Comparison of ENCODE assay signal across 1 cellular context in genomic region chr5:116498478-116498877, GRCh38.
A peak's percentile ranks its signal among the peaks of the same experiment; 100 is the strongest.
TF ChIP-seq lines count a peak whose summit lies in the region.

No MANE protein-coding gene starts in this region.

TF ChIP-seq in HEK293, 187 proteins besides CTCF, POLR2A, EP300 and RAD21 (continued from another document and continues in another):
- TF ChIP-seq PRDM2 (tag by site-specific recombination; IDR thresholded peaks at IDR 0.05; ENCODE audit: borderline replicate concordance) (no peak), ZBTB49 (tag by site-specific recombination; IDR thresholded peaks at IDR 0.05; ENCODE audit: low read depth) (no peak), ZNF776 (tag by site-specific recombination; IDR thresholded peaks at IDR 0.05; ENCODE audit: borderline replicate concordance) (no peak), ZNF302 (tag by site-specific recombination; IDR thresholded peaks at IDR 0.05; ENCODE audit: low read depth) (no peak), ZNF621 (tag by site-specific recombination; IDR thresholded peaks at IDR 0.05) (no peak), ZNF311 (tag by site-specific recombination; IDR thresholded peaks at IDR 0.05; ENCODE audit: borderline replicate concordance) (no peak), KLF17 (tag by site-specific recombination; IDR thresholded peaks at IDR 0.05) (no peak), INSM2 (tag by site-specific recombination; IDR thresholded peaks at IDR 0.05) (no peak), MZF1 (tag by site-specific recombination; IDR thresholded peaks at IDR 0.05; ENCODE audit: borderline replicate concordance) (no peak), ZNF175 (tag by site-specific recombination; IDR thresholded peaks at IDR 0.05) (no peak), ZNF133 (tag by site-specific recombination; IDR thresholded peaks at IDR 0.05) (no peak), ZNF513 (tag by site-specific recombination; IDR thresholded peaks at IDR 0.05) (no peak), ZSCAN4 (tag by site-specific recombination; IDR thresholded peaks at IDR 0.05) (no peak), ZNF280D (tag by site-specific recombination; IDR thresholded peaks at IDR 0.05) (no peak), ZNF626 (tag by site-specific recombination; IDR thresholded peaks at IDR 0.05) (no peak), KLF9 (tag by site-specific recombination; IDR thresholded peaks at IDR 0.05; ENCODE audit: low read depth) (no peak), ZFHX2 (tag by site-specific recombination; conservative IDR thresholded peaks at IDR 0.05) (0 out of 2 replicates have a peak, but pooled peaks have one; percentile 29), ZFP37 (tag by site-specific recombination; IDR thresholded peaks at IDR 0.05) (no peak), ZNF629 (tag by site-specific recombination; IDR thresholded peaks at IDR 0.05) (no peak), ZNF211 (tag by site-specific recombination; IDR thresholded peaks at IDR 0.05; ENCODE audit: low read depth) (no peak)
- TF ChIP-seq, protein P1, sequence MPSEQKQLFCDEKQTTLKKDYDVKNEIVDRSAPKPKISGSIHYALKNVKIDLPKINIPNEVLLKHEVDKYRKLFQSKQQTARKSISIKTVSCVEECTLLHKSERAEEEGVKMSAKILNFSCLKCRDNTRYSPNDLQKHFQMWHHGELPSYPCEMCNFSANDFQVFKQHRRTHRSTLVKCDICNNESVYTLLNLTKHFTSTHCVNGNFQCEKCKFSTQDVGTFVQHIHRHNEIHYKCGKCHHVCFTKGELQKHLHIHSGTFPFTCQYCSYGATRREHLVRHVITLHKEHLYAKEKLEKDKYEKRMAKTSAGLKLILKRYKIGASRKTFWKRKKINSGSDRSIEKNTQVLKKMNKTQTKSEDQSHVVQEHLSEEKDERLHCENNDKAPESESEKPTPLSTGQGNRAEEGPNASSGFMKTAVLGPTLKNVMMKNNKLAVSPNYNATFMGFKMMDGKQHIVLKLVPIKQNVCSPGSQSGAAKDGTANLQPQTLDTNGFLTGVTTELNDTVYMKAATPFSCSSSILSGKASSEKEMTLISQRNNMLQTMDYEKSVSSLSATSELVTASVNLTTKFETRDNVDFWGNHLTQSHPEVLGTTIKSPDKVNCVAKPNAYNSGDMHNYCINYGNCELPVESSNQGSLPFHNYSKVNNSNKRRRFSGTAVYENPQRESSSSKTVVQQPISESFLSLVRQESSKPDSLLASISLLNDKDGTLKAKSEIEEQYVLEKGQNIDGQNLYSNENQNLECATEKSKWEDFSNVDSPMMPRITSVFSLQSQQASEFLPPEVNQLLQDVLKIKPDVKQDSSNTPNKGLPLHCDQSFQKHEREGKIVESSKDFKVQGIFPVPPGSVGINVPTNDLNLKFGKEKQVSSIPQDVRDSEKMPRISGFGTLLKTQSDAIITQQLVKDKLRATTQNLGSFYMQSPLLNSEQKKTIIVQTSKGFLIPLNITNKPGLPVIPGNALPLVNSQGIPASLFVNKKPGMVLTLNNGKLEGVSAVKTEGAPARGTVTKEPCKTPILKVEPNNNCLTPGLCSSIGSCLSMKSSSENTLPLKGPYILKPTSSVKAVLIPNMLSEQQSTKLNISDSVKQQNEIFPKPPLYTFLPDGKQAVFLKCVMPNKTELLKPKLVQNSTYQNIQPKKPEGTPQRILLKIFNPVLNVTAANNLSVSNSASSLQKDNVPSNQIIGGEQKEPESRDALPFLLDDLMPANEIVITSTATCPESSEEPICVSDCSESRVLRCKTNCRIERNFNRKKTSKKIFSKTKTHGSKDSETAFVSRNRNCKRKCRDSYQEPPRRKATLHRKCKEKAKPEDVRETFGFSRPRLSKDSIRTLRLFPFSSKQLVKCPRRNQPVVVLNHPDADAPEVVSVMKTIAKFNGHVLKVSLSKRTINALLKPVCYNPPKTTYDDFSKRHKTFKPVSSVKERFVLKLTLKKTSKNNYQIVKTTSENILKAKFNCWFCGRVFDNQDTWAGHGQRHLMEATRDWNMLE (tag by site-specific recombination; conservative IDR thresholded peaks at IDR 0.05; ENCODE audit: low read depth), result no peak
- TF ChIP-seq, protein P2, sequence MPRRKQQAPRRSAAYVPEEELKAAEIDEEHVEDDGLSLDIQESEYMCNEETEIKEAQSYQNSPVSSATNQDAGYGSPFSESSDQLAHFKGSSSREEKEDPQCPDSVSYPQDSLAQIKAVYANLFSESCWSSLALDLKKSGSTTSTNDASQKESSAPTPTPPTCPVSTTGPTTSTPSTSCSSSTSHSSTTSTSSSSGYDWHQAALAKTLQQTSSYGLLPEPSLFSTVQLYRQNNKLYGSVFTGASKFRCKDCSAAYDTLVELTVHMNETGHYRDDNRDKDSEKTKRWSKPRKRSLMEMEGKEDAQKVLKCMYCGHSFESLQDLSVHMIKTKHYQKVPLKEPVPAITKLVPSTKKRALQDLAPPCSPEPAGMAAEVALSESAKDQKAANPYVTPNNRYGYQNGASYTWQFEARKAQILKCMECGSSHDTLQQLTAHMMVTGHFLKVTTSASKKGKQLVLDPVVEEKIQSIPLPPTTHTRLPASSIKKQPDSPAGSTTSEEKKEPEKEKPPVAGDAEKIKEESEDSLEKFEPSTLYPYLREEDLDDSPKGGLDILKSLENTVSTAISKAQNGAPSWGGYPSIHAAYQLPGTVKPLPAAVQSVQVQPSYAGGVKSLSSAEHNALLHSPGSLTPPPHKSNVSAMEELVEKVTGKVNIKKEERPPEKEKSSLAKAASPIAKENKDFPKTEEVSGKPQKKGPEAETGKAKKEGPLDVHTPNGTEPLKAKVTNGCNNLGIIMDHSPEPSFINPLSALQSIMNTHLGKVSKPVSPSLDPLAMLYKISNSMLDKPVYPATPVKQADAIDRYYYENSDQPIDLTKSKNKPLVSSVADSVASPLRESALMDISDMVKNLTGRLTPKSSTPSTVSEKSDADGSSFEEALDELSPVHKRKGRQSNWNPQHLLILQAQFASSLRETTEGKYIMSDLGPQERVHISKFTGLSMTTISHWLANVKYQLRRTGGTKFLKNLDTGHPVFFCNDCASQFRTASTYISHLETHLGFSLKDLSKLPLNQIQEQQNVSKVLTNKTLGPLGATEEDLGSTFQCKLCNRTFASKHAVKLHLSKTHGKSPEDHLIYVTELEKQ (tag by site-specific recombination; IDR thresholded peaks at IDR 0.05; ENCODE audit: borderline replicate concordance), result no peak
